In the genomic region with DNA sequence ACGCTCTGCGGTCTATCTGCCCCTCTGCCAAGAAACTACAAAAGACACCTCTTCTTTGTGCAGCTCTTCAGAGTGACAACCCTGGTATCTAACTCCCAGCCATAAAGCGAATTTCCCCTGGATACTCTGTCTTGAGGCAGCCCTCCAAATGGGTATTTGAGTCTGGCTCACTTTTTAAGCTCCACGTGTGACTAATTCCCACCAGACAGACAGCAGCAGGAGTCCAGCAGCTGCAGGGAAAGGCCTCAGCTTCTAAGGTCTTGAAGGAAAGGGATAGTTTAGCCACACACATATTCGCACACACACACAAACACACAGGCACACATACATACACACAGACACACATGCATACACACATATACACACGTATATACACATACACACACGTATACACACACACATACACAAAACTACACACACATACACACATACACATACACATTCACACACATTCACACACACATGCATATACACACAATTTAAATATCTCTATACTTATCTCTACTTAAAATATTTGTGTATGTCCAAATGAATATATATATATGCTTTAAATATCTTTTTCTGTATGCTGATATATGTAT, we compare ENCODE assay signal across 29 cellular contexts.
DNase-seq lines count a peak whose midpoint lies in the region; FAIRE-seq and TF ChIP-seq lines count a peak whose summit lies in the region.
"Had no signal": no experiment of that assay in that cellular context is flagged by ENCODE, and none has a peak within 500 bp of the region (broad histone marks: within the 10 kb centered on the region; RNA-seq: fewer than 3 reads in every experiment).

No MANE protein-coding gene starts in this region.

- intact Hi-C loops in cardiac septum (cut with DNase I): no loop called here

- no peak for TF ChIP-seq POLR2A in GM12891 (IDR thresholded peaks at IDR 0.05; ENCODE audit: low read depth, low read length)

- in situ Hi-C loops in astrocyte of the cerebellum (cut with HindIII; ENCODE audit: low sequenced_read_pairs): no loop called here

- H3K27me3 Mint-ChIP-seq in H9 (ENCODE audit: low read depth): no peaks in the 10 kb centered on the region

- no peak overlapping the region for H3K27ac ChIP-seq in H9 (ENCODE audit: insufficient read length, low read depth, low read length)
- H3K27ac ChIP-seq: esophagus muscularis mucosa, right lobe of liver, stomach, tibial nerve had no signal

- H4K8ac ChIP-seq in H9 (replicated peaks; ENCODE audit: insufficient read length, low read depth, low read length): no peak overlapping the region

- H3K18ac ChIP-seq in H9 (ENCODE audit: insufficient read length, low read depth, low read length): no peak overlapping the region

- 100% methylated on average over 1 of the region's 7 CpGs for WGBS in H9 (ENCODE audit: extremely low coverage, insufficient read length, low lambda C conversion rate)

- H3T11ph ChIP-seq in H9 (ENCODE audit: low read length): no peak overlapping the region

- H2BK15ac ChIP-seq in H9 (ENCODE audit: low read depth, low read length): no peak overlapping the region

- H3K4ac ChIP-seq in H9 (ENCODE audit: low read depth, low read length): no peak overlapping the region

- no peaks in the 10 kb centered on the region for H3K9me3 ChIP-seq in H9 (ENCODE audit: control insufficient read depth, low read depth, low read length)
- H3K9me3 ChIP-seq: esophagus muscularis mucosa, right lobe of liver, stomach, tibial nerve had no signal

- H3K79me2 ChIP-seq in H9 (ENCODE audit: insufficient read depth, low read length): no peaks in the 10 kb centered on the region

- no peak overlapping the region for H3K23ac ChIP-seq in H9 (ENCODE audit: insufficient read length, low read depth, low read length)

- peaks cover 0 to 2% (median 0%) of the 10 kb centered on the region in 3 experiments; a peak in 1 of 7 replicates for H3K36me3 Mint-ChIP-seq in H9 (ENCODE audit: insufficient read depth in 1 of 3, low read depth in 3 of 3)
- H3K36me3 Mint-ChIP-seq: activated naive CD4-positive, alpha-beta T cell treated with anti-CD3 and anti-CD28 coated beads, Interleukin-2, amount 50 U/mL, for 72 hours; WTC11 had no signal

- no peaks in the 10 kb centered on the region for H3K27me3 ChIP-seq in H9 (ENCODE audit: insufficient read depth, low read length)
- H3K27me3 ChIP-seq: right lobe of liver had no signal

- H2AFZ ChIP-seq in H9 (ENCODE audit: low read length): no peak overlapping the region
- H2AFZ ChIP-seq: GM23338 had no signal

- TF ChIP-seq CTCF in H9 (conservative IDR thresholded peaks at IDR 0.05) (no peak), astrocyte of the cerebellum (IDR thresholded peaks at IDR 0.05; ENCODE audit: low read depth, low read length, missing control alignments) (no peak), fibroblast of the aortic adventitia (IDR thresholded peaks at IDR 0.05; ENCODE audit: insufficient read depth, low read length) (no peak)

- no peaks in the 10 kb centered on the region for H3K4me1 Mint-ChIP-seq in H9
- H3K4me1 Mint-ChIP-seq: B cell, GM23338, WTC11 had no signal

- no peaks in the 10 kb centered on the region for H3K4me1 ChIP-seq in H9 (ENCODE audit: insufficient read depth, low read length)
- H3K4me1 ChIP-seq: esophagus muscularis mucosa, right lobe of liver, stomach, tibial nerve had no signal

- DNase-seq in H9: no peak
- DNase-seq in astrocyte of the cerebellum (ENCODE audit: low read depth): peak; percentile 89
- DNase-seq in fibroblast of the aortic adventitia (ENCODE audit: low read depth): peak; percentile 26
- peak; percentile 46 for DNase-seq in smooth muscle cell of the brain vasculature (ENCODE audit: low read depth, low spot score)
- no peak for DNase-seq in activated CD4-positive, alpha-beta T cell treated with anti-CD3 and anti-CD28 coated beads for 4 hours
- no peak for DNase-seq in cardiac septum (ENCODE audit: low spot score)
- no peak for DNase-seq in GM12891 (ENCODE audit: insufficient read length, low spot score)
- DNase-seq: activated CD4-positive, alpha-beta T cell treated with anti-CD3 and anti-CD28 coated beads, Interleukin-2, amount 50 U/mL, for 48 hours; activated CD8-positive, alpha-beta memory T cell treated with anti-CD3 and anti-CD28 coated beads, Interleukin-2, amount 50 U/mL, for 4 hours; aorta; effector CD8-positive, alpha-beta T cell; GF-D8; NCI-H1048; NCI-H187 treated with DMSO at 0.1 percent for 48 hours; NCI-H226; NCI-H748 treated with DMSO at 0.1 percent for 48 hours; posterior cingulate gyrus; right lobe of liver; stimulated activated CD8-positive, alpha-beta memory T cell treated with anti-CD3 and anti-CD28 coated beads, Interleukin-4, amount 100 ng/mL, for 48 hours; stomach had no signal

- no peak overlapping the region for H3K4me3 ChIP-seq in astrocyte of the cerebellum (ENCODE audit: low read depth, low read length)
- no peak overlapping the region for H3K4me3 ChIP-seq in fibroblast of the aortic adventitia (ENCODE audit: low read depth, low read length)
- H3K4me3 ChIP-seq: esophagus muscularis mucosa, GM23338, right lobe of liver, stomach, tibial nerve had no signal

- H3K4me3 Mint-ChIP-seq in H9: no peak overlapping the region
- H3K4me3 Mint-ChIP-seq: B cell; GM23338; T-helper 2 cell treated with Interferon-gamma antibody and Interleukin-4, amounts not matched to agents 5 μg/mL and 100 μg/mL, for 36 hours; WTC11 had no signal

- FAIRE-seq in GM12891 (lab: Jason Lieb, UNC): no peak
- FAIRE-seq: colon, islet of Langerhans had no signal

- H2BK12ac ChIP-seq in H9 (ENCODE audit: insufficient read length, low read depth, low read length): no peak overlapping the region

- H2AK5ac ChIP-seq in H9 (ENCODE audit: insufficient read length, low read length): no peak overlapping the region

- H3K14ac ChIP-seq in H9 (ENCODE audit: insufficient read depth, low read length): no peak overlapping the region

- H2BK120ac ChIP-seq in H9 (ENCODE audit: low read depth, low read length, poor library complexity, severe bottlenecking): no peak overlapping the region

- no peaks in the 10 kb centered on the region for H4K20me1 ChIP-seq in H9 (ENCODE audit: control insufficient read depth, insufficient read depth, insufficient read length)

- no peak overlapping the region for H3K56ac ChIP-seq in H9 (ENCODE audit: insufficient read length, low read depth, low read length)

- H3K79me1 ChIP-seq in H9 (ENCODE audit: insufficient read depth, low read depth, low read length, poor library complexity, severe bottlenecking): no peaks in the 10 kb centered on the region

- H2BK5ac ChIP-seq in H9 (ENCODE audit: insufficient read length, low read length): no peak overlapping the region

- no peak overlapping the region for H2BK20ac ChIP-seq in H9 (ENCODE audit: low read depth, low read length, poor library complexity, severe bottlenecking)

- H4K5ac ChIP-seq in H9 (ENCODE audit: insufficient read length, low read depth, low read length): no peak overlapping the region

- H3K23me2 ChIP-seq in H9 (ENCODE audit: insufficient read length, low read depth, low read length, poor library complexity, severe bottlenecking): no peaks in the 10 kb centered on the region

- no peak overlapping the region for H3K4me2 ChIP-seq in H9 (ENCODE audit: insufficient read depth, insufficient read length, low read length)
- H3K4me2 ChIP-seq: GM23338 had no signal

- peak overlapping the region in 1 of 3 experiments; percentile 2; a peak in 1 of 7 replicates for H3K27ac Mint-ChIP-seq in H9
- H3K27ac Mint-ChIP-seq: activated naive CD4-positive, alpha-beta T cell treated with anti-CD3 and anti-CD28 coated beads, Interleukin-2, amount 50 U/mL, for 72 hours; B cell; GM23338; T-helper 2 cell treated with Interferon-gamma antibody and Interleukin-4, amounts not matched to agents 5 μg/mL and 100 μg/mL, for 36 hours; WTC11 had no signal

- H3K9ac ChIP-seq in H9 (ENCODE audit: extremely low read depth, insufficient read length, low read length): no peak overlapping the region

- peaks cover 0 to 2% of the 10 kb centered on the region in 2 experiments; a peak in 2 of 5 replicates for H3K9me3 Mint-ChIP-seq in H9
- H3K9me3 Mint-ChIP-seq: activated naive CD4-positive, alpha-beta T cell treated with anti-CD3 and anti-CD28 coated beads, Interleukin-2, amount 50 U/mL, for 72 hours; T-helper 2 cell treated with Interferon-gamma antibody and Interleukin-4, amounts not matched to agents 5 μg/mL and 100 μg/mL, for 36 hours had no signal

- peak overlapping the region; percentile 14 for H4K91ac ChIP-seq in H9 (ENCODE audit: insufficient read length, low read depth, low read length)

TF ChIP-seq in GM12891, 5 proteins besides CTCF, POLR2A, EP300 and RAD21:
- TF ChIP-seq PAX5 (IDR thresholded peaks at IDR 0.05; ENCODE audit: insufficient read depth, low read length, severe bottlenecking): no peak
- no peak for TF ChIP-seq POLR2AphosphoS5 (IDR thresholded peaks at IDR 0.05; ENCODE audit: low read depth, low read length)
- no peak for TF ChIP-seq TAF1 (IDR thresholded peaks at IDR 0.05; ENCODE audit: low read depth, low read length)
- TF ChIP-seq SPI1 (IDR thresholded peaks at IDR 0.05; ENCODE audit: low read depth, low read length): no peak
- no peak for TF ChIP-seq POU2F2 (IDR thresholded peaks at IDR 0.05; ENCODE audit: low read depth, low read length)

Comparison
In these comparisons a context has a peak if more than half of its experiments do, and no peak if none do; other contexts are left out.
1. DNase-seq: peak in astrocyte of the cerebellum (single experiment), fibroblast of the aortic adventitia (single experiment) and smooth muscle cell of the brain vasculature (single experiment); none in H9 (single experiment), activated CD4-positive, alpha-beta T cell treated with anti-CD3 and anti-CD28 coated beads for 4 hours (0 of 2), cardiac septum (single experiment) and GM12891 (single experiment).